Comparison of ENCODE assay signal across 23 cellular contexts in the genomic region with DNA sequence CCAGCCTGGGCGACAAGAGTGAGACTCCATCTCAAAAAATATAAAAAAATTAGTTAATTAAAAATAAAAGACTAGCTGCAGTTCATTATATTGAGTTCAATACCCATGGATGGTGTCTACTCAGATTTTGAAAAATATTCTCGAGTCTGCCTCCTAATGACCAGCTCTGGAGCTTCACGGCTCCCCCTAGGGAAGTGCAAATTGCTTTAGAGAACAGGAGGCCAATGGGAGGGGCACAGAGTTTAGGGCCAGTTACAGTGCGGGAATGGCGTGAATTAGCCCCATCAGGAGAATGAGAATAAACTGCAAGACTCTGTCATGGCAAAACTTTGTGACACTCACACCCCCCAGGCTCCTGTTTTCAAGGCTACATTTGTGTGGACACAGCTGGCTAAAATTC. TPM values are rescaled to one million over a fixed set of nuclear protein-coding genes. Genes with fewer than 3 reads are reported as not detected.
DNase-seq lines count a peak whose midpoint lies in the region; TF ChIP-seq lines count a peak whose summit lies in the region.
"Had no signal": no experiment of that assay in that cellular context is flagged by ENCODE, and none has a peak within 500 bp of the region (broad histone marks: within the 10 kb centered on the region; RNA-seq: fewer than 3 reads in every experiment).

No MANE protein-coding gene starts in this region.

- no peak overlapping the region for H3K18ac ChIP-seq in mesendoderm (ENCODE audit: low read length)

- H3K79me1 ChIP-seq in mesendoderm (ENCODE audit: low read length) = no peaks in the 10 kb centered on the region

- H3K36me3 Mint-ChIP-seq in endodermal cell (ENCODE audit: low read depth) = no peaks in the 10 kb centered on the region
- H3K36me3 Mint-ChIP-seq: CD4-positive, alpha-beta memory T cell had no signal

- 18 to 42% methylated on average over 2 to 4 of the region's 5 CpGs for WGBS in endodermal cell (ENCODE audit: insufficient coverage in 1 of 2, insufficient read length in 1 of 2), 2 experiments
- no CpG with 5 or more reads among the region's 5 CpGs for WGBS in mesendoderm (ENCODE audit: extremely low coverage, insufficient coverage, low lambda C conversion rate)

- H3K4me1 ChIP-seq in endodermal cell (ENCODE audit: control insufficient read depth, insufficient read depth, low read length) (no peaks in the 10 kb centered on the region), mesendoderm (ENCODE audit: control insufficient read depth, low read depth, low read length) (no peaks in the 10 kb centered on the region)

- H3K4ac ChIP-seq in mesendoderm (ENCODE audit: low read depth, low read length) = no peak overlapping the region

- H3K4me1 Mint-ChIP-seq in endodermal cell = peaks cover 22% of the 10 kb centered on the region
- H3K4me1 Mint-ChIP-seq: CD4-positive, alpha-beta memory T cell had no signal

- H3K4me3 ChIP-seq in H7 (ENCODE audit: insufficient read depth, low read depth, low read length) (no peak overlapping the region), endodermal cell (ENCODE audit: low read length) (no peak overlapping the region), mesendoderm (ENCODE audit: low read length) (no peak overlapping the region)
- H3K4me3 ChIP-seq: BLaER1 had no signal

- H2BK15ac ChIP-seq in mesendoderm (replicated peaks; ENCODE audit: low read depth) = no peak overlapping the region

- no peak for TF ChIP-seq POLR2A in erythroblast (IDR thresholded peaks at IDR 0.05; ENCODE audit: low read length)

- H3K27ac ChIP-seq in endodermal cell (ENCODE audit: low read depth, low read length) (no peak overlapping the region), mesendoderm (ENCODE audit: low read depth, low read length) (no peak overlapping the region)
- H3K27ac ChIP-seq: BLaER1, RWPE1 had no signal

- H3K9ac ChIP-seq in endodermal cell (ENCODE audit: extremely low read depth, low read length, poor library complexity, severe bottlenecking) (no peak overlapping the region), mesendoderm (ENCODE audit: low read length) (no peak overlapping the region)
- H3K9ac ChIP-seq: BLaER1 had no signal

- H3K4me3 Mint-ChIP-seq in endodermal cell = no peak overlapping the region
- H3K4me3 Mint-ChIP-seq: CD4-positive, alpha-beta memory T cell had no signal

- no peak overlapping the region for H2BK5ac ChIP-seq in mesendoderm (ENCODE audit: low read length)

- H3K9me3 ChIP-seq in endodermal cell (ENCODE audit: control insufficient read depth, low read length) = no peaks in the 10 kb centered on the region
- H3K9me3 ChIP-seq: BLaER1 had no signal

- peaks cover 11% of the 10 kb centered on the region for H3K27me3 Mint-ChIP-seq in endodermal cell (ENCODE audit: insufficient read depth)

- H3K36me3 ChIP-seq in H7 (replicated peaks; ENCODE audit: control insufficient read depth, insufficient read depth, low read length) = no peaks in the 10 kb centered on the region
- H3K36me3 ChIP-seq in endodermal cell (ENCODE audit: control insufficient read depth, insufficient read depth, low read length) = no peaks in the 10 kb centered on the region
- no peaks in the 10 kb centered on the region for H3K36me3 ChIP-seq in mesendoderm (ENCODE audit: control insufficient read depth, insufficient read depth, low read length)
- H3K36me3 ChIP-seq: BLaER1 had no signal

- H3K9me3 Mint-ChIP-seq in endodermal cell = peaks cover 3% of the 10 kb centered on the region

- H3K79me2 ChIP-seq in mesendoderm (ENCODE audit: control insufficient read depth, insufficient read depth, low read length) = no peaks in the 10 kb centered on the region

- H3K4me2 ChIP-seq in mesendoderm (ENCODE audit: low read length) = no peak overlapping the region
- H3K4me2 ChIP-seq: BLaER1 had no signal

- H3K23ac ChIP-seq in mesendoderm (ENCODE audit: low read length) = no peak overlapping the region

- no peak overlapping the region for H4K8ac ChIP-seq in mesendoderm (ENCODE audit: low read depth, low read length)

- H3K27me3 ChIP-seq in H7 (ENCODE audit: control insufficient read depth, insufficient read depth, low read length) (peaks cover 27% of the 10 kb centered on the region), endodermal cell (ENCODE audit: control insufficient read depth, insufficient read depth, low read length, poor library complexity, severe bottlenecking) (peaks cover 46% of the 10 kb centered on the region), mesendoderm (ENCODE audit: insufficient read depth, low read length, poor library complexity) (peaks cover 6% of the 10 kb centered on the region)

- H2AK5ac ChIP-seq in mesendoderm (ENCODE audit: low read length) = no peak overlapping the region

- peak; percentile 59 for TF ChIP-seq CTCF in endodermal cell (conservative IDR thresholded peaks at IDR 0.05)

- H3K27ac Mint-ChIP-seq in endodermal cell = no peak overlapping the region
- H3K27ac Mint-ChIP-seq: CD4-positive, alpha-beta memory T cell had no signal

- DNase-seq in H7 (peak; percentile 78), NCI-H69 (lab: John Stamatoyannopoulos, UW) (peak; percentile 17), endodermal cell (peak; percentile 79), mesendoderm (peak; percentile 71), erythroblast (lab: John Stamatoyannopoulos, UW) (no peak), T-helper 9 cell (no peak)
- no peak for DNase-seq in central memory CD4-positive, alpha-beta T cell
- DNase-seq: Calu3; CD4-positive, alpha-beta memory T cell; DMS79; HCEC 1CT; KG1; NCI-H1417; NCI-H187; NCI-H2107; NCI-H2227 treated with DMSO at 0.1 percent for 48 hours; NCI-H510A treated with DMSO at 0.1 percent for 48 hours; NCI-H82; PC-3; SIG-M5 had no signal

- no peak overlapping the region for H2BK120ac ChIP-seq in mesendoderm (ENCODE audit: low read depth, low read length)

- H4K5ac ChIP-seq in mesendoderm (ENCODE audit: low read length) = no peak overlapping the region

- H3K56ac ChIP-seq in mesendoderm (ENCODE audit: low read length) = no peak overlapping the region

RNA-seq across cellular contexts. Expression of a gene that starts 4.6 kb away (rescaled TPM):
- total RNA-seq in H7 (2014; rRNA removed; shearing (Covaris generic)) = 11.8 and 15.9 TPM in 2 replicates
- 1 to 10 TPM in 1 of 2 donors, under 1 TPM in 1; 0.27 to 3.5 TPM for total RNA-seq in endodermal cell
- polyA plus RNA-seq in endodermal cell (2013, experiment 1 of 2) = 0.46 TPM
- 0.08 TPM for polyA plus RNA-seq in endodermal cell (2013, experiment 2 of 2)
- 35.9 TPM for polyA plus RNA-seq in mesendoderm (2013, experiment 1 of 2)
- polyA plus RNA-seq in mesendoderm (2013, experiment 2 of 2) = 35.4 TPM
- total RNA-seq: Calu3; CD4-positive, alpha-beta memory T cell; HepG2; PC-3 had no signal
- polyA plus RNA-seq: CD4-positive, alpha-beta memory T cell; HepG2 had no signal

RNA-seq across cellular contexts. Expression of a gene that starts 48.7 kb away (rescaled TPM):
- total RNA-seq in H7 (2014; rRNA removed; shearing (Covaris generic)) = 0.15 TPM in 1 of 2 replicates, not detected in the other
- total RNA-seq in endodermal cell = not detected
- polyA plus RNA-seq in endodermal cell (2013, experiment 1 of 2) = 0.39 TPM
- polyA plus RNA-seq in endodermal cell (2013, experiment 2 of 2) = 0.41 TPM
- 0.25 TPM for polyA plus RNA-seq in mesendoderm (2013, experiment 1 of 2)
- 0.24 TPM for polyA plus RNA-seq in mesendoderm (2013, experiment 2 of 2)
- total RNA-seq: Calu3; CD4-positive, alpha-beta memory T cell; HepG2; PC-3 had no signal
- polyA plus RNA-seq: CD4-positive, alpha-beta memory T cell; HepG2 had no signal

Comparison
In these comparisons a context has a peak if more than half of its experiments do, and no peak if none do; other contexts are left out.
1. DNase-seq: peak in H7 (single experiment), NCI-H69 (single experiment), endodermal cell (single experiment) and mesendoderm (single experiment); none in erythroblast (0 of 2), central memory CD4-positive, alpha-beta T cell (single experiment) and T-helper 9 cell (single experiment).